Comparison of ENCODE assay signal across 15 cellular contexts in genomic region chr11:126082251-126083109, GRCh38. TPM values are rescaled to one million over a fixed set of nuclear protein-coding genes. Genes with fewer than 3 reads are reported as not detected.
DNase-seq lines count a peak whose midpoint lies in the region; ATAC-seq, FAIRE-seq and TF ChIP-seq lines count a peak whose summit lies in the region.
"Had no signal": no experiment of that assay in that cellular context is flagged by ENCODE, and none has a peak within 500 bp of the region (broad histone marks: within the 10 kb centered on the region; RNA-seq: fewer than 3 reads in every experiment).

No MANE protein-coding gene starts in this region.

- H3K9ac ChIP-seq in HUES6 (ENCODE audit: low read length) (no peak overlapping the region), H1 (replicated peaks in 1 of 4; ENCODE audit: extremely low read depth in 1 of 4, low read depth in 3 of 4, low read length in 3 of 4) (peak overlapping the region in 2 of 4 experiments; percentile 34; a peak in 3 of 7 replicates)

- no peak overlapping the region for H3K27ac ChIP-seq in CD4-positive, CD25-positive, alpha-beta regulatory T cell (ENCODE audit: insufficient read depth, low read length, poor library complexity, severe bottlenecking)
- no peak overlapping the region for H3K27ac ChIP-seq in HUES6 (ENCODE audit: low read depth, low read length)
- peak overlapping the region; percentile 44; the same call in 1 of the 2 replicates for H3K27ac ChIP-seq in H1 (ENCODE audit: low read depth, low read length)
- H3K27ac ChIP-seq: sigmoid colon, SJSA1, stomach had no signal

- CTCF ChIA-PET in H1 (lab: Charles Lee; ENCODE audit: partially characterized antibody): interaction anchor here (0.6 to 3.6 kb wide), 17 partner anchors 9 to 164 kb away, joined by 3 to 19 read pairs (median 3); partner anchors contain the start of gene CDON

- no peak for TF ChIP-seq RAD21 in H1 (IDR thresholded peaks at IDR 0.05 in 1 of 2, conservative IDR thresholded peaks at IDR 0.05 in 1 of 2; ENCODE audit: low read depth in 2 of 2, low read length in 2 of 2)

- H3K9me3 Mint-ChIP-seq in CD4-positive, CD25-positive, alpha-beta regulatory T cell: no peaks in the 10 kb centered on the region
- no peaks in the 10 kb centered on the region for H3K9me3 Mint-ChIP-seq in nephron progenitor cell

- no peak overlapping the region for H2AK5ac ChIP-seq in H1 (ENCODE audit: low read depth, low read length)

- H3K79me1 ChIP-seq in H1 (ENCODE audit: low read depth, low read length): no peaks in the 10 kb centered on the region

- no peak overlapping the region for H2BK120ac ChIP-seq in H1 (replicated peaks; ENCODE audit: low read depth, low read length)

- H3K4me3 ChIP-seq in CD4-positive, CD25-positive, alpha-beta regulatory T cell (ENCODE audit: low read depth, low read length): no peak overlapping the region
- H3K4me3 ChIP-seq in HUES6 (ENCODE audit: low read depth, low read length) (peak overlapping the region; percentile 5; the same call in 1 of the 2 replicates), H1 (ENCODE audit: extremely low read depth in 1 of 4, insufficient read depth in 2 of 4, low read depth in 3 of 4, low read length in 4 of 4) (peak overlapping the region in 2 of 4 experiments; percentile 7 to 20; a peak in 3 of 8 replicates)
- H3K4me3 ChIP-seq: coronary artery, sigmoid colon, SJSA1, stomach had no signal

- H3K9me3 ChIP-seq in CD4-positive, CD25-positive, alpha-beta regulatory T cell (ENCODE audit: control insufficient read depth in 2 of 2, low read length in 2 of 2): no peaks in the 10 kb centered on the region
- no peaks in the 10 kb centered on the region for H3K9me3 ChIP-seq in HUES6 (ENCODE audit: control insufficient read depth, insufficient read depth, low read depth, low read length)
- no peaks in the 10 kb centered on the region for H3K9me3 ChIP-seq in H1 (ENCODE audit: insufficient read depth in 2 of 2, low read depth in 1 of 2, low read length in 1 of 2)
- H3K9me3 ChIP-seq: sigmoid colon, SJSA1, stomach had no signal

- no peaks in the 10 kb centered on the region for H3K23me2 ChIP-seq in H1 (ENCODE audit: low read depth, low read length)

- FAIRE-seq in H1 (lab: Jason Lieb, UNC): peak; percentile 66
- FAIRE-seq: HTR-8/SVneo had no signal

- no peaks in the 10 kb centered on the region for H3K36me3 ChIP-seq in CD4-positive, CD25-positive, alpha-beta regulatory T cell (ENCODE audit: control insufficient read depth, insufficient read depth, low read length)
- no peaks in the 10 kb centered on the region for H3K36me3 ChIP-seq in HUES6 (ENCODE audit: control insufficient read depth, insufficient read depth, low read length)
- H3K36me3 ChIP-seq in H1 (ENCODE audit: control insufficient read depth in 2 of 4, insufficient read depth in 4 of 4, low read length in 3 of 4): no peaks in the 10 kb centered on the region
- H3K36me3 ChIP-seq: sigmoid colon, SJSA1, stomach had no signal

- H3K4me1 ChIP-seq in CD4-positive, CD25-positive, alpha-beta regulatory T cell (ENCODE audit: control insufficient read depth, insufficient read depth, low read length, poor library complexity, severe bottlenecking): peaks cover 16% of the 10 kb centered on the region
- H3K4me1 ChIP-seq in HUES6 (ENCODE audit: control insufficient read depth, insufficient read depth, low read length): peaks cover 53% of the 10 kb centered on the region
- peaks cover 24 to 43% (median 34%) of the 10 kb centered on the region in 4 experiments for H3K4me1 ChIP-seq in H1 (replicated peaks in 1 of 4; ENCODE audit: control insufficient read depth in 3 of 4, insufficient read depth in 4 of 4, low read length in 3 of 4)
- H3K4me1 ChIP-seq: SJSA1 had no signal

- peak overlapping the region in 2 of 3 donors; percentile 48 to 92 for H3K27ac Mint-ChIP-seq in CD4-positive, CD25-positive, alpha-beta regulatory T cell
- H3K27ac Mint-ChIP-seq in nephron progenitor cell: peak overlapping the region; percentile 31

- no peak for ATAC-seq in CD4-positive, CD25-positive, alpha-beta regulatory T cell (ENCODE audit: low read depth in 2 of 2)

- no peaks in the 10 kb centered on the region for H4K20me1 ChIP-seq in H1 (replicated peaks in 1 of 2; ENCODE audit: control insufficient read depth in 1 of 2, insufficient read depth in 2 of 2, low read length in 2 of 2)

- 21% methylated on average over 17 of the region's 17 CpGs; no CpG with 5 or more reads in 1 of the 2 experiments for WGBS in H1 (ENCODE audit: extremely low coverage in 1 of 2, insufficient coverage in 1 of 2, insufficient read length in 1 of 2, insufficient replicate concordance in 2 of 2, low coverage in 1 of 2, low lambda C conversion rate in 2 of 2, missing lambda C conversion rate in 1 of 2), 2 experiments

- peak overlapping the region; percentile 77; the same call in 1 of the 2 replicates for H2BK5ac ChIP-seq in H1 (ENCODE audit: low read depth, low read length)

- TF ChIP-seq POLR2A in H1 (IDR thresholded peaks at IDR 0.05; ENCODE audit: control extremely low read depth in 1 of 2, low read depth in 2 of 2, low read length in 2 of 2): no peak

- POLR2A ChIA-PET in H1 (lab: Charles Lee; ENCODE audit: partially characterized antibody): interaction anchor here (0.6 to 2.0 kb wide), 12 partner anchors 9 to 193 kb away, joined by 3 to 8 read pairs (median 4); partner anchors contain the start of genes FAM118B and RPUSD4

- H4K91ac ChIP-seq in H1 (replicated peaks; ENCODE audit: insufficient read length, low read length): peak overlapping the region; percentile 12

- peaks cover 4% of the 10 kb centered on the region for H3K27me3 Mint-ChIP-seq in CD4-positive, CD25-positive, alpha-beta regulatory T cell
- H3K27me3 Mint-ChIP-seq in nephron progenitor cell (ENCODE audit: low read depth, poor library complexity): peaks cover 8% of the 10 kb centered on the region
- H3K27me3 Mint-ChIP-seq: activated naive CD8-positive, alpha-beta T cell had no signal

- H2BK12ac ChIP-seq in H1 (ENCODE audit: low read depth, low read length): peak overlapping the region; percentile 53; the same call in 1 of the 2 replicates

- H2BK20ac ChIP-seq in H1 (ENCODE audit: low read length): peak overlapping the region; percentile 13; the same call in 1 of the 2 replicates

- no peak overlapping the region for H3K4ac ChIP-seq in H1 (replicated peaks; ENCODE audit: insufficient read length, low read depth, low read length)

- no peak overlapping the region for H3K14ac ChIP-seq in H1 (ENCODE audit: insufficient read length)

- no peaks in the 10 kb centered on the region for H3K36me3 Mint-ChIP-seq in CD4-positive, CD25-positive, alpha-beta regulatory T cell
- no peaks in the 10 kb centered on the region for H3K36me3 Mint-ChIP-seq in nephron progenitor cell (ENCODE audit: low read depth)
- H3K36me3 Mint-ChIP-seq: activated naive CD8-positive, alpha-beta T cell had no signal

- no peak overlapping the region for H4K8ac ChIP-seq in H1 (ENCODE audit: extremely low read depth, insufficient read depth, low read length)

- no peak overlapping the region for H3K4me3 Mint-ChIP-seq in CD4-positive, CD25-positive, alpha-beta regulatory T cell
- no peak overlapping the region for H3K4me3 Mint-ChIP-seq in nephron progenitor cell

- no peak for DNase-seq in CD4-positive, CD25-positive, alpha-beta regulatory T cell
- peak; percentile 59 to 74 for DNase-seq in H1 (ENCODE audit: low read depth in 1 of 2, low spot score in 2 of 2)
- no peak for DNase-seq in nephron progenitor cell
- no peak for DNase-seq in effector CD8-positive, alpha-beta T cell (lab: John Stamatoyannopoulos, UW)
- no peak for DNase-seq in GF-D8 (lab: John Stamatoyannopoulos, UW)
- no peak for DNase-seq in NCI-H1694 treated with DMSO at 0.1 percent for 48 hours (lab: John Stamatoyannopoulos, UW)
- DNase-seq: activated CD8-positive, alpha-beta memory T cell treated with anti-CD3 and anti-CD28 coated beads, Interleukin-2, amount 50 U/mL, for 4 hours; NCI-H1417 treated with DMSO at 0.1 percent for 48 hours; sigmoid colon; stomach had no signal

- H2AFZ ChIP-seq in H1 (ENCODE audit: low read length): no peak overlapping the region; the same call in 1 of the 2 replicates

- peak overlapping the region; percentile 40 to 57 for H3K4me2 ChIP-seq in H1 (ENCODE audit: insufficient read depth in 1 of 2, low read depth in 2 of 2, low read length in 2 of 2)

- H3K23ac ChIP-seq in H1 (ENCODE audit: insufficient read length): no peak overlapping the region

- TF ChIP-seq EP300 in H1 (IDR thresholded peaks at IDR 0.05; ENCODE audit: borderline replicate concordance in 1 of 2, low read depth in 2 of 2, low read length in 2 of 2): no peak

- H2BK15ac ChIP-seq in H1 (ENCODE audit: low read length): peak overlapping the region; percentile 93; the same call in 1 of the 2 replicates

- TF ChIP-seq CTCF in H1 (IDR thresholded peaks at IDR 0.05; ENCODE audit: control extremely low read depth in 1 of 3, insufficient read depth in 1 of 3, low read depth in 1 of 3, low read length in 3 of 3) (no peak), nephron progenitor cell (IDR thresholded peaks at IDR 0.05) (no peak)

- H4K5ac ChIP-seq in H1 (ENCODE audit: insufficient read length, low read depth, low read length): no peak overlapping the region

- peaks cover 0 to 26% (median 17%) of the 10 kb centered on the region in 4 donors for H3K4me1 Mint-ChIP-seq in CD4-positive, CD25-positive, alpha-beta regulatory T cell
- peaks cover 79% of the 10 kb centered on the region for H3K4me1 Mint-ChIP-seq in nephron progenitor cell

- peak overlapping the region; percentile 93 for H3K18ac ChIP-seq in H1 (ENCODE audit: extremely low read depth, low read length)

- H3K79me2 ChIP-seq in H1 (ENCODE audit: control insufficient read depth in 1 of 2, insufficient read depth in 2 of 2, low read length in 2 of 2): no peaks in the 10 kb centered on the region

- H3K56ac ChIP-seq in H1 (replicated peaks; ENCODE audit: insufficient read length, low read depth, low read length): no peak overlapping the region

- H3K27me3 ChIP-seq in CD4-positive, CD25-positive, alpha-beta regulatory T cell (ENCODE audit: control insufficient read depth, insufficient read depth, low read length): no peaks in the 10 kb centered on the region
- H3K27me3 ChIP-seq in HUES6 (ENCODE audit: control insufficient read depth, insufficient read depth, low read length): no peaks in the 10 kb centered on the region
- H3K27me3 ChIP-seq in H1 (replicated peaks in 1 of 4; ENCODE audit: control insufficient read depth in 3 of 4, extremely low read depth in 1 of 4, insufficient read depth in 3 of 4, low read length in 3 of 4): no peaks in the 10 kb centered on the region; a peak in 1 of 7 replicates
- H3K27me3 ChIP-seq: sigmoid colon, SJSA1 had no signal

RNA-seq across cellular contexts. Expression of gene CDON, which starts 19.8 kb away (rescaled TPM):
- 2.1 TPM for total RNA-seq in CD4-positive, CD25-positive, alpha-beta regulatory T cell
- polyA plus RNA-seq in CD4-positive, CD25-positive, alpha-beta regulatory T cell: 1 to 10 TPM in 1 of 4 donors, under 1 TPM in 2, not detected in 1; 0.10 to 1.2 (median 0.55) TPM
- total RNA-seq in H1 (2021; fragmentation: NEBNext Ultra II Directional; extraction: Animal tissue kit (Norgen Biotek cat#: 25700)): 32.5 and 32.9 TPM in 2 replicates
- 11.0 and 11.5 TPM in 2 replicates for polyA plus RNA-seq in H1 (2011; rRNA removed)
- 9.9 TPM for polyA plus RNA-seq in H1 (2011; cell fraction: cytosol; rRNA removed)
- polyA plus RNA-seq in H1 (2011; cell fraction: nucleus; rRNA removed): 17.0 TPM
- 8.7 to 16.6 TPM (median 13.3 TPM) in 4 replicates for polyA plus RNA-seq in H1 (2012, experiment 1 of 2)
- polyA plus RNA-seq in H1 (2012, experiment 2 of 2): 1.1 TPM
- polyA plus RNA-seq in H1 (2013, experiment 1 of 2): 13.0 TPM
- 14.4 TPM for polyA plus RNA-seq in H1 (2013, experiment 2 of 2)
- polyA minus RNA-seq in H1 (2011; rRNA and poly(A)+ RNA removed): 38.4 and 52.2 TPM in 2 replicates
- 25.5 TPM for polyA minus RNA-seq in H1 (2011; cell fraction: cytosol; rRNA and poly(A)+ RNA removed)
- polyA minus RNA-seq in H1 (2011; cell fraction: nucleus; rRNA and poly(A)+ RNA removed): 43.3 TPM

Comparison
In these comparisons a context has a peak if more than half of its experiments do, and no peak if none do; other contexts are left out.
1. DNase-seq: peak in H1 (2 of 2); none in CD4-positive, CD25-positive, alpha-beta regulatory T cell (0 of 3), nephron progenitor cell (single experiment), effector CD8-positive, alpha-beta T cell (single experiment), GF-D8 (single experiment) and NCI-H1694 treated with DMSO at 0.1 percent for 48 hours (single experiment).
2. RNA of gene CDON, which starts 19.8 kb away (total RNA-seq): 32.5 to 32.9 TPM in H1; 2.1 TPM in CD4-positive, CD25-positive, alpha-beta regulatory T cell (single experiment); every median in the first group is over 10 times any median in the second.